8 cellular contexts compared by ENCODE assay signal in the genomic region with DNA sequence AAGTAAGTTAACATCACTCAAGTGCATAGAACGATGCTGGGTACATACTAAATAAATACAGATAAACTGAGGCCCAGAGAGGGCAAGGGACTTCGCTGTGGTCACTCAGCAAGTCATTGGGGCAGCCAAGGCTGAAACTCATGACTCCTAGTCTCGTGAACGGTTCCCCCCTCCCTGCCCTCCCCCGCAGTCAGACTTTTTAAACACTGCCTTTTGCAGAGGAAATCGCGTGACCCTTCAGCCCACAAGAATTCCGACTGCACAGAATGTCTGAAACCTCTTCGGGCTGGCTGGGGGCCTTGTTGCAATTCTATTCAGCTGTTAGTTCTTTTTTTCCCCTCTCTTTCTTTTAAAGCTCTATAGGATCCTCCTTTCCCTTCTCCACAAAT. TPM values are rescaled to one million over a fixed set of nuclear protein-coding genes. Genes with fewer than 3 reads are reported as not detected.
DNase-seq lines count a peak whose midpoint lies in the region; ATAC-seq lines count a peak whose summit lies in the region.

No MANE protein-coding gene starts in this region.

- peak overlapping the region; percentile 84 for H3K27ac ChIP-seq in layer of hippocampus (ENCODE audit: low read depth, low read length)

- H3K9me3 Mint-ChIP-seq in activated naive CD8-positive, alpha-beta T cell treated with anti-CD3 and anti-CD28 coated beads, Interleukin-2, amount 10 ng/mL, durations not matched to agents 7 days and 5 days, result no peaks in the 10 kb centered on the region

- H3K4me3 Mint-ChIP-seq in activated naive CD8-positive, alpha-beta T cell treated with anti-CD3 and anti-CD28 coated beads, Interleukin-2, amount 10 ng/mL, durations not matched to agents 7 days and 5 days, result peak overlapping the region; percentile 73

- POLR2A ChIA-PET in activated naive CD8-positive, alpha-beta T cell treated with anti-CD3 and anti-CD28 coated beads, Interleukin-2, amount 10 ng/mL, durations not matched to agents 7 days and 5 days (lab: Charles Lee), result no interaction called here

- H3K4me1 Mint-ChIP-seq in activated naive CD8-positive, alpha-beta T cell treated with anti-CD3 and anti-CD28 coated beads, Interleukin-2, amount 10 ng/mL, durations not matched to agents 7 days and 5 days, result peaks cover 26% of the 10 kb centered on the region

- H3K27ac Mint-ChIP-seq in activated naive CD8-positive, alpha-beta T cell treated with anti-CD3 and anti-CD28 coated beads, Interleukin-2, amount 10 ng/mL, durations not matched to agents 7 days and 5 days, result peak overlapping the region; percentile 81

- H3K27me3 Mint-ChIP-seq in activated naive CD8-positive, alpha-beta T cell treated with anti-CD3 and anti-CD28 coated beads, Interleukin-2, amount 10 ng/mL, durations not matched to agents 7 days and 5 days, result no peaks in the 10 kb centered on the region

- H3K36me3 Mint-ChIP-seq in activated naive CD8-positive, alpha-beta T cell treated with anti-CD3 and anti-CD28 coated beads, Interleukin-2, amount 10 ng/mL, durations not matched to agents 7 days and 5 days, result no peaks in the 10 kb centered on the region

- DNase-seq in Daoy (ENCODE audit: low read depth) (peak; percentile 94), NOMO-1 treated with DMSO at 0.1 percent for 48 hours (lab: John Stamatoyannopoulos, UW; ENCODE audit: unreplicated experiment) (peak; percentile 64), HuH-7.5 (ENCODE audit: low spot score) (no peak), SHP77 treated with DMSO at 0.1 percent for 48 hours (lab: John Stamatoyannopoulos, UW) (no peak)
- no peak for DNase-seq in activated naive CD8-positive, alpha-beta T cell treated with anti-CD3 and anti-CD28 coated beads, Interleukin-2, amount 10 ng/mL, durations not matched to agents 7 days and 5 days
- DNase-seq in stimulated activated CD4-positive, alpha-beta T cell treated with anti-CD3 and anti-CD28 coated beads, Interleukin-4, amount 100 ng/mL, for 4 hours, result peak; percentile 23 to 35

- H3K27me3 ChIP-seq in layer of hippocampus (ENCODE audit: control insufficient read depth, insufficient read depth, low read length), result no peaks in the 10 kb centered on the region

- ATAC-seq in GM21737 (IDR thresholded peaks at IDR 0.05; ENCODE audit: unreplicated experiment), result peak; percentile 24
- ATAC-seq in activated naive CD8-positive, alpha-beta T cell treated with anti-CD3 and anti-CD28 coated beads, Interleukin-2, amount 10 ng/mL, durations not matched to agents 7 days and 5 days (ENCODE audit: low read depth), result peak; percentile 73

RNA-seq across cellular contexts. Expression of a gene that starts 28.1 kb away (rescaled TPM):
- 40.6 and 41.9 TPM in 2 replicates for total RNA-seq in Daoy (2014; rRNA removed; shearing (Covaris generic))
- total RNA-seq in activated naive CD8-positive, alpha-beta T cell treated with anti-CD3 and anti-CD28 coated beads, Interleukin-2, amount 10 ng/mL, durations not matched to agents 7 days and 5 days, result 10 to 100 TPM in 1 of 2 experiments, 1 to 10 TPM in 1; 8.1 to 10.9 TPM

Comparison
In these comparisons a context has a peak if more than half of its experiments do, and no peak if none do; other contexts are left out.
1. DNase-seq: peak in Daoy (single experiment), NOMO-1 treated with DMSO at 0.1 percent for 48 hours (single experiment) and stimulated activated CD4-positive, alpha-beta T cell treated with anti-CD3 and anti-CD28 coated beads, Interleukin-4, amount 100 ng/mL, for 4 hours (2 of 2); none in activated naive CD8-positive, alpha-beta T cell treated with anti-CD3 and anti-CD28 coated beads, Interleukin-2, amount 10 ng/mL, durations not matched to agents 7 days and 5 days (single experiment), HuH-7.5 (single experiment) and SHP77 treated with DMSO at 0.1 percent for 48 hours (single experiment).